In the genomic region with DNA sequence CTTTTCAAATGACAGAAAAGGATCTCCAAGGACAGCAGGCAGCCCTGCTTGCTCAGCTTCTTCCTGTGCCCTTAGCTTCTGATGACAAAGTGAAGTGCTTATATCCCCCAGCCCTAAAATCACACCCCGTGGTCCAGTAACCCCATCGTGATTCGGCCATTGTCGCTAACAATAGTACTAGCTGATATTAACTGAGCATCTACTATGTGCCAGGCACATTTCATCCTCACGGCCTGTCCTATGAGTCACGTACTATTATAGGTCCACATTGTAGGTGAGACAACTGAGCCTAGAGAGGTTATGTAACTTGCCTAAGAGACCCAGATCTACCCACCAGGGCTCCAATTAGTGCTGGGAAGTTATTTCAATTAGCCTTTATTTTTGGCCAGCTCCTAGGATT, we compare ENCODE assay signal across 11 cellular contexts. TPM values are rescaled to one million over a fixed set of nuclear protein-coding genes. Genes with fewer than 3 reads are reported as not detected.
DNase-seq lines count a peak whose midpoint lies in the region; ATAC-seq and TF ChIP-seq lines count a peak whose summit lies in the region.
"Had no signal": no experiment of that assay in that cellular context is flagged by ENCODE, and none has a peak within 500 bp of the region (broad histone marks: within the 10 kb centered on the region; RNA-seq: fewer than 3 reads in every experiment).

No MANE protein-coding gene starts in this region.

- no peak for DNase-seq in activated naive CD4-positive, alpha-beta T cell treated with anti-CD3 and anti-CD28 coated beads, Interleukin-2, amount 50 U/mL, for 16 hours
- DNase-seq in WTC11 (ENCODE audit: low spot score) (no peak), mucosa of gallbladder (ENCODE audit: low spot score) (no peak), DMS114 treated with DMSO at 0.1 percent for 48 hours (lab: John Stamatoyannopoulos, UW; ENCODE audit: unreplicated experiment) (no peak)
- DNase-seq: DND-41, NCI-H2029 treated with DMSO at 0.1 percent for 48 hours, SHP77 treated with DMSO at 0.1 percent for 48 hours had no signal

- CTCF ChIA-PET in WTC11 (lab: Charles Lee), result interaction anchor here (1.1 to 9.0 kb wide), 7 partner anchors 17 to 149 kb away, joined by 3 to 153 read pairs (median 3); no protein-coding TSS in a partner anchor

- no peak for TF ChIP-seq CTCF in WTC11 (IDR thresholded peaks at IDR 0.05)

- no peak for ATAC-seq in WTC11
- no peak for ATAC-seq in stimulated activated memory B cell treated with anti-CD40 and anti-IgM and Interleukin-4, amounts not matched to agents 10 μg/mL and 1 μg/mL and 100 μg/mL, for 72 hours
- no peak for ATAC-seq in GM19397 (IDR thresholded peaks at IDR 0.05; ENCODE audit: unreplicated experiment)

- H3K9me3 Mint-ChIP-seq in activated naive CD4-positive, alpha-beta T cell treated with anti-CD3 and anti-CD28 coated beads, Interleukin-2, amount 50 U/mL, for 24 hours, result no peaks in the 10 kb centered on the region
- H3K9me3 Mint-ChIP-seq in WTC11, result no peaks in the 10 kb centered on the region
- H3K9me3 Mint-ChIP-seq in stimulated activated memory B cell treated with anti-CD40 and anti-IgM and Interleukin-4, amounts not matched to agents 10 μg/mL and 1 μg/mL and 100 μg/mL, for 72 hours, result no peaks in the 10 kb centered on the region

- peak overlapping the region; percentile 55 for H3K4me3 ChIP-seq in iPS-11a (ENCODE audit: low read depth, low read length)

- H3K27ac Mint-ChIP-seq in activated naive CD4-positive, alpha-beta T cell treated with anti-CD3 and anti-CD28 coated beads, Interleukin-2, amount 50 U/mL, for 24 hours, result no peak overlapping the region
- no peak overlapping the region for H3K27ac Mint-ChIP-seq in WTC11
- no peak overlapping the region for H3K27ac Mint-ChIP-seq in stimulated activated memory B cell treated with anti-CD40 and anti-IgM and Interleukin-4, amounts not matched to agents 10 μg/mL and 1 μg/mL and 100 μg/mL, for 72 hours

- peaks cover 4% of the 10 kb centered on the region for H3K4me1 Mint-ChIP-seq in activated naive CD4-positive, alpha-beta T cell treated with anti-CD3 and anti-CD28 coated beads, Interleukin-2, amount 50 U/mL, for 24 hours
- H3K4me1 Mint-ChIP-seq in WTC11, result peaks cover 37% of the 10 kb centered on the region
- H3K4me1 Mint-ChIP-seq in stimulated activated memory B cell treated with anti-CD40 and anti-IgM and Interleukin-4, amounts not matched to agents 10 μg/mL and 1 μg/mL and 100 μg/mL, for 72 hours, result no peaks in the 10 kb centered on the region

- H3K4me3 Mint-ChIP-seq in activated naive CD4-positive, alpha-beta T cell treated with anti-CD3 and anti-CD28 coated beads, Interleukin-2, amount 50 U/mL, for 24 hours, result peak overlapping the region; percentile 84
- peak overlapping the region; percentile 70 for H3K4me3 Mint-ChIP-seq in WTC11
- H3K4me3 Mint-ChIP-seq in stimulated activated memory B cell treated with anti-CD40 and anti-IgM and Interleukin-4, amounts not matched to agents 10 μg/mL and 1 μg/mL and 100 μg/mL, for 72 hours, result peak overlapping the region; percentile 68

- no peaks in the 10 kb centered on the region for H3K36me3 Mint-ChIP-seq in activated naive CD4-positive, alpha-beta T cell treated with anti-CD3 and anti-CD28 coated beads, Interleukin-2, amount 50 U/mL, for 24 hours
- H3K36me3 Mint-ChIP-seq in WTC11, result no peaks in the 10 kb centered on the region
- no peaks in the 10 kb centered on the region for H3K36me3 Mint-ChIP-seq in stimulated activated memory B cell treated with anti-CD40 and anti-IgM and Interleukin-4, amounts not matched to agents 10 μg/mL and 1 μg/mL and 100 μg/mL, for 72 hours

- POLR2A ChIA-PET in WTC11 (lab: Charles Lee), result no interaction called here

- peaks cover 34% of the 10 kb centered on the region for H3K27me3 Mint-ChIP-seq in activated naive CD4-positive, alpha-beta T cell treated with anti-CD3 and anti-CD28 coated beads, Interleukin-2, amount 50 U/mL, for 24 hours
- H3K27me3 Mint-ChIP-seq in WTC11 (ENCODE audit: low read depth), result peaks cover 68% of the 10 kb centered on the region
- peaks cover 79% of the 10 kb centered on the region for H3K27me3 Mint-ChIP-seq in stimulated activated memory B cell treated with anti-CD40 and anti-IgM and Interleukin-4, amounts not matched to agents 10 μg/mL and 1 μg/mL and 100 μg/mL, for 72 hours

TF ChIP-seq in WTC11, 78 proteins besides CTCF, POLR2A, EP300 and RAD21:
- TF ChIP-seq, protein P1, sequence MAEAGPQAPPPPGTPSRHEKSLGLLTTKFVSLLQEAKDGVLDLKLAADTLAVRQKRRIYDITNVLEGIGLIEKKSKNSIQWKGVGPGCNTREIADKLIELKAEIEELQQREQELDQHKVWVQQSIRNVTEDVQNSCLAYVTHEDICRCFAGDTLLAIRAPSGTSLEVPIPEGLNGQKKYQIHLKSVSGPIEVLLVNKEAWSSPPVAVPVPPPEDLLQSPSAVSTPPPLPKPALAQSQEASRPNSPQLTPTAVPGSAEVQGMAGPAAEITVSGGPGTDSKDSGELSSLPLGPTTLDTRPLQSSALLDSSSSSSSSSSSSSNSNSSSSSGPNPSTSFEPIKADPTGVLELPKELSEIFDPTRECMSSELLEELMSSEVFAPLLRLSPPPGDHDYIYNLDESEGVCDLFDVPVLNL (CRISPR knock-in tag; IDR thresholded peaks at IDR 0.05; ENCODE audit: borderline replicate concordance, low read depth), result no peak
- TF ChIP-seq ZNF219 (CRISPR knock-in tag; IDR thresholded peaks at IDR 0.05; ENCODE audit: borderline replicate concordance), result no peak
- TF ChIP-seq PRRX2 (CRISPR knock-in tag; IDR thresholded peaks at IDR 0.05), result no peak
- no peak for TF ChIP-seq NR3C1 (CRISPR knock-in tag; conservative IDR thresholded peaks at IDR 0.05; ENCODE audit: low read depth)
- TF ChIP-seq RELA (CRISPR knock-in tag; IDR thresholded peaks at IDR 0.05; ENCODE audit: borderline replicate concordance), result no peak
- no peak for TF ChIP-seq ZNF138 (CRISPR knock-in tag; conservative IDR thresholded peaks at IDR 0.05)
- TF ChIP-seq ZNF232 (CRISPR knock-in tag; IDR thresholded peaks at IDR 0.05), result no peak
- TF ChIP-seq, protein P2, sequence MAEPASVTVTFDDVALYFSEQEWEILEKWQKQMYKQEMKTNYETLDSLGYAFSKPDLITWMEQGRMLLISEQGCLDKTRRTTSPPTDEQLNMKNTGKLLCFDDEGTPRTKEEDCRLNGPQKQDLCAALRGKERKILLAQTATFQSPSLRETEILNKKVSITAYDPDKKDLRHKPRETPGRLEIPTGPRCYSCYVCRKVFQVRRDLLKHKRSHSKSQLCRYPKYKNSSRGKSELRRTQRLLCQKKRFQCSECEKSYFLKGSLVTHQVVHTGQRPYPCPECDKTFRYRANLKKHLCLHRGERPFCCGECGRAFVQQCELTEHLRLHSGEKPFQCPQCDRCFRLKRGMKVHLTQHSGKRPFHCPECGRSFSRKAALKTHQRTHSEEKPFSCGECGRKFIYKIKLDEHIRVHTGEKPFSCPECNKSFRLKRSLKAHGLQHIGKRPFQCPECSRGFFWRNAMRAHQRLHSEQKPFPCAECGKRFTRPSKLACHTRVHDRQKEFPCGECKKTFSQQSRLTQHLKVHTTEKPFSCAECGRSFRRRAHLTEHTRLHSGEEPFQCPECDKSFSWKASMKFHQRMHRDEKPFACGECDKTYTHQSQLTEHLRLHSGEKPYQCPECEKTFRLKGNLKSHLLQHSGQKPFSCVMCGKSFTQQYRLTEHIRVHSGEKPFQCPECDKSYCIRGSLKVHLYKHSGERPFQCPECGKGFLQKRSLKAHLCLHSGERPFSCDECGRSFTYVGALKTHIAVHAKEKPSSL (CRISPR knock-in tag; conservative IDR thresholded peaks at IDR 0.05), result no peak

RNA-seq across cellular contexts. Expression of a gene that starts 6.1 kb away (rescaled TPM):
- total RNA-seq in WTC11 (2021) (3.5 to 4.5 TPM (median 4.4 TPM) in 3 replicates), mucosa of gallbladder (3.5 TPM)

RNA-seq across cellular contexts. Expression of a gene that starts 29.9 kb away (rescaled TPM):
- total RNA-seq in WTC11 (2021) (0.16 to 0.37 TPM (median 0.20 TPM) in 3 replicates), mucosa of gallbladder (0.69 TPM)

RNA-seq across cellular contexts. Expression of a gene that starts 59.8 kb away (rescaled TPM):
- not detected in 3 replicates for total RNA-seq in WTC11 (2021)
- not detected for total RNA-seq in mucosa of gallbladder
